8 cellular contexts compared by ENCODE assay signal in genomic region chr19:16660763-16661479, GRCh38. TPM values are rescaled to one million over a fixed set of nuclear protein-coding genes. Genes with fewer than 3 reads are reported as not detected.
DNase-seq lines count a peak whose midpoint lies in the region; ATAC-seq and TF ChIP-seq lines count a peak whose summit lies in the region.

Gene TMEM38A, plus strand, starts transcription at chr19:16661139. Its CDS starts 79 bp downstream, at chr19:16661218.

- no peak within 1 kb of the TSS for H2AFZ ChIP-seq in OCI-LY1 (ENCODE audit: low read length)

- H3K36me3 ChIP-seq in BLaER1 treated with 17β-estradiol and CSF1 and Interleukin-3, amounts not matched to agents 10 nM and 100 nM = peaks cover 31 to 35% (median 33%) of the 10 kb centered on the region in 11 experiments
- peaks cover 30% of the 10 kb centered on the region for H3K36me3 ChIP-seq in OCI-LY1 (ENCODE audit: insufficient read depth, low read length)

- peaks cover 23% of the 10 kb centered on the region for H3K79me2 ChIP-seq in OCI-LY1 (ENCODE audit: insufficient read depth, low read length)

- H3F3A ChIP-seq in OCI-LY1 (ENCODE audit: insufficient read depth, low read length) = no peaks in the 10 kb centered on the region

- no peaks in the 10 kb centered on the region for H3K9me3 ChIP-seq in BLaER1 treated with 17β-estradiol and CSF1 and Interleukin-3, amounts not matched to agents 10 nM and 100 nM (replicated peaks in 1 of 11)
- H3K9me3 ChIP-seq in OCI-LY1 (ENCODE audit: low read length) = no peaks in the 10 kb centered on the region

- H3K27ac ChIP-seq in BLaER1 treated with 17β-estradiol and CSF1 and Interleukin-3, amounts not matched to agents 10 nM and 100 nM = peak within 1 kb of the TSS; percentile 77 to 95 (median 84)
- H3K27ac ChIP-seq in OCI-LY1 (ENCODE audit: low read depth, low read length, poor library complexity, severe bottlenecking) = peak within 1 kb of the TSS; percentile 92

- H3K27me3 Mint-ChIP-seq in osteocyte (ENCODE audit: unreplicated experiment) = no peaks in the 10 kb centered on the region

- no peaks in the 10 kb centered on the region for H3K9me2 ChIP-seq in OCI-LY1 (ENCODE audit: low read depth, low read length)

- H3K36me3 Mint-ChIP-seq in osteocyte (ENCODE audit: unreplicated experiment) = peaks cover 15% of the 10 kb centered on the region

- no peaks in the 10 kb centered on the region for H3K9me3 Mint-ChIP-seq in osteocyte (ENCODE audit: unreplicated experiment)

- peak within 1 kb of the TSS; percentile 99 for H3K27ac Mint-ChIP-seq in osteocyte (ENCODE audit: unreplicated experiment)

- H3K4me3 Mint-ChIP-seq in osteocyte (ENCODE audit: unreplicated experiment) = peak within 1 kb of the TSS; percentile 98

- peaks cover 55 to 75% (median 63%) of the 10 kb centered on the region in 10 experiments for H3K4me1 ChIP-seq in BLaER1 treated with 17β-estradiol and CSF1 and Interleukin-3, amounts not matched to agents 10 nM and 100 nM
- H3K4me1 ChIP-seq in OCI-LY1 (ENCODE audit: insufficient read depth, low read length, severe bottlenecking) = peaks cover 32% of the 10 kb centered on the region

- peaks cover 22% of the 10 kb centered on the region for H3K4me1 Mint-ChIP-seq in osteocyte (ENCODE audit: unreplicated experiment)

- peak; percentile 25 for ATAC-seq in GM21619 (IDR thresholded peaks at IDR 0.05; ENCODE audit: unreplicated experiment)

- DNase-seq in activated gamma-delta T cell treated with Interleukin-2 at 50 U/mL for 16 hours = peak; percentile 33
- DNase-seq in glomerular visceral epithelial cell (ENCODE audit: extremely low spot score) = peak; percentile 57
- peak; percentile 86 for DNase-seq in osteocyte (ENCODE audit: extremely low spot score, unreplicated experiment)
- DNase-seq in cortex of kidney (lab: John Stamatoyannopoulos, UW) = no peak
- no peak for DNase-seq in NCI-H1048 (lab: John Stamatoyannopoulos, UW)

- peak within 1 kb of the TSS; percentile 70 to 88 (median 80) for H3K4me3 ChIP-seq in BLaER1 treated with 17β-estradiol and CSF1 and Interleukin-3, amounts not matched to agents 10 nM and 100 nM
- H3K4me3 ChIP-seq in OCI-LY1 (ENCODE audit: low read depth, low read length, poor library complexity, severe bottlenecking) = peak within 1 kb of the TSS; percentile 84

- H3K27me3 ChIP-seq in BLaER1 treated with 17β-estradiol and CSF1 and Interleukin-3, amounts not matched to agents 10 nM and 100 nM = no peaks in the 10 kb centered on the region
- H3K27me3 ChIP-seq in OCI-LY1 (ENCODE audit: insufficient read depth, low read length) = no peaks in the 10 kb centered on the region

- TF ChIP-seq CTCF in OCI-LY1 (IDR thresholded peaks at IDR 0.05; ENCODE audit: low read length) (no peak), osteocyte (IDR thresholded peaks at IDR 0.05) (no peak)

- H3K4me2 ChIP-seq in BLaER1 treated with 17β-estradiol and CSF1 and Interleukin-3, amounts not matched to agents 10 nM and 100 nM = peak within 1 kb of the TSS; percentile 96 to 100 (median 99)
- H3K4me2 ChIP-seq in OCI-LY1 (ENCODE audit: low read length) = peak within 1 kb of the TSS; percentile 94

- H4K20me1 ChIP-seq in BLaER1 treated with 17β-estradiol and CSF1 and Interleukin-3, amounts not matched to agents 10 nM and 100 nM = peaks cover 37 to 43% (median 37%) of the 10 kb centered on the region in 11 experiments
- H4K20me1 ChIP-seq in OCI-LY1 (ENCODE audit: insufficient read depth, low read length) = peaks cover 2% of the 10 kb centered on the region; the same call in 1 of the 2 replicates

- peak within 1 kb of the TSS; percentile 79 to 95 (median 88) for H3K9ac ChIP-seq in BLaER1 treated with 17β-estradiol and CSF1 and Interleukin-3, amounts not matched to agents 10 nM and 100 nM
- peak within 1 kb of the TSS; percentile 85 for H3K9ac ChIP-seq in OCI-LY1 (ENCODE audit: low read length)

RNA-seq across cellular contexts. Expression of gene TMEM38A, which starts in this region (rescaled TPM):
- 6.2 and 6.3 TPM in 2 replicates for total RNA-seq in osteocyte

Comparison
In these comparisons a context has a peak if more than half of its experiments do, and no peak if none do; other contexts are left out.
1. DNase-seq: peak in activated gamma-delta T cell treated with Interleukin-2 at 50 U/mL for 16 hours (single experiment), glomerular visceral epithelial cell (single experiment) and osteocyte (single experiment); none in cortex of kidney (single experiment) and NCI-H1048 (single experiment).